In genomic region chr9:122642226-122642625, GRCh38 we compare ENCODE assay signal across 16 cellular contexts. TPM values are rescaled to one million over a fixed set of nuclear protein-coding genes. Genes with fewer than 3 reads are reported as not detected.
DNase-seq lines count a peak whose midpoint lies in the region; ATAC-seq and TF ChIP-seq lines count a peak whose summit lies in the region.
"Had no signal": no experiment of that assay in that cellular context is flagged by ENCODE, and none has a peak within 500 bp of the region (broad histone marks: within the 10 kb centered on the region; RNA-seq: fewer than 3 reads in every experiment).

No MANE protein-coding gene starts in this region.

- H3K9me3 ChIP-seq in vagina, result no peaks in the 10 kb centered on the region

- H3K27me3 Mint-ChIP-seq in stimulated activated naive B cell treated with anti-CD40 and anti-IgM and Interleukin-4, amounts not matched to agents 10 μg/mL and 1 μg/mL and 100 μg/mL, for 72 hours, result peaks cover 24 to 45% of the 10 kb centered on the region in 2 donors

- H3K27me3 ChIP-seq in vagina, result no peaks in the 10 kb centered on the region
- H3K27me3 ChIP-seq: right atrium auricular region had no signal

- H3K9me3 Mint-ChIP-seq in stimulated activated naive B cell treated with anti-CD40 and anti-IgM and Interleukin-4, amounts not matched to agents 10 μg/mL and 1 μg/mL and 100 μg/mL, for 72 hours, result peaks cover 10 to 12% of the 10 kb centered on the region in 2 donors

- H3K36me3 Mint-ChIP-seq in stimulated activated naive B cell treated with anti-CD40 and anti-IgM and Interleukin-4, amounts not matched to agents 10 μg/mL and 1 μg/mL and 100 μg/mL, for 72 hours, result no peaks in the 10 kb centered on the region
- H3K36me3 Mint-ChIP-seq: CD14-positive monocyte had no signal

- peak; percentile 8 for DNase-seq in ELF-1 (ENCODE audit: low read depth, low spot score)
- DNase-seq in NB4 (ENCODE audit: low read depth), result peak; percentile 25
- DNase-seq in fibroblast of pulmonary artery (ENCODE audit: low read depth), result peak; percentile 10
- no peak for DNase-seq in vagina (ENCODE audit: extremely low spot score in 2 of 2)
- DNase-seq in stimulated activated naive B cell treated with anti-CD40 and anti-IgM and Interleukin-4, amounts not matched to agents 10 μg/mL and 1 μg/mL and 100 μg/mL, for 72 hours, result no peak
- DNase-seq: amygdala; foreskin melanocyte; naive thymus-derived CD4-positive, alpha-beta T cell; NCI-H1417 treated with DMSO at 0.1 percent for 48 hours; SHP77 treated with DMSO at 0.1 percent for 48 hours had no signal

- no peaks in the 10 kb centered on the region for H3K4me1 ChIP-seq in vagina
- H3K4me1 ChIP-seq: right atrium auricular region had no signal

- H3K36me3 ChIP-seq in vagina, result no peaks in the 10 kb centered on the region
- H3K36me3 ChIP-seq: right atrium auricular region had no signal

- no peak overlapping the region for H3K27ac ChIP-seq in vagina
- H3K27ac ChIP-seq: HL-60, right atrium auricular region, VCaP had no signal

- H3K4me1 Mint-ChIP-seq in stimulated activated naive B cell treated with anti-CD40 and anti-IgM and Interleukin-4, amounts not matched to agents 10 μg/mL and 1 μg/mL and 100 μg/mL, for 72 hours, result no peaks in the 10 kb centered on the region
- H3K4me1 Mint-ChIP-seq: CD14-positive monocyte; naive thymus-derived CD4-positive, alpha-beta T cell had no signal

- no peak overlapping the region for H3K4me3 Mint-ChIP-seq in stimulated activated naive B cell treated with anti-CD40 and anti-IgM and Interleukin-4, amounts not matched to agents 10 μg/mL and 1 μg/mL and 100 μg/mL, for 72 hours
- H3K4me3 Mint-ChIP-seq: CD14-positive monocyte; naive thymus-derived CD4-positive, alpha-beta T cell had no signal

- ATAC-seq in stimulated activated naive B cell treated with anti-CD40 and anti-IgM and Interleukin-4, amounts not matched to agents 10 μg/mL and 1 μg/mL and 100 μg/mL, for 72 hours (replicated peaks), result no peak
- ATAC-seq in GM19023 (IDR thresholded peaks at IDR 0.05; ENCODE audit: unreplicated experiment), result no peak
- ATAC-seq: naive thymus-derived CD4-positive, alpha-beta T cell had no signal

- H3K27ac Mint-ChIP-seq in stimulated activated naive B cell treated with anti-CD40 and anti-IgM and Interleukin-4, amounts not matched to agents 10 μg/mL and 1 μg/mL and 100 μg/mL, for 72 hours, result no peak overlapping the region
- H3K27ac Mint-ChIP-seq: CD14-positive monocyte; naive thymus-derived CD4-positive, alpha-beta T cell had no signal

- TF ChIP-seq POLR2A in NB4 (IDR thresholded peaks at IDR 0.05; ENCODE audit: extremely low read depth, insufficient read length) (no peak), vagina (IDR thresholded peaks at IDR 0.05) (no peak)

- no peak overlapping the region for H3K4me3 ChIP-seq in NB4 (ENCODE audit: low read depth, low read length)
- no peak overlapping the region for H3K4me3 ChIP-seq in fibroblast of pulmonary artery (replicated peaks; ENCODE audit: low read depth, low read length)
- no peak overlapping the region for H3K4me3 ChIP-seq in vagina
- H3K4me3 ChIP-seq: right atrium auricular region had no signal

- no peak for TF ChIP-seq CTCF in NB4 (IDR thresholded peaks at IDR 0.05; ENCODE audit: low read depth, low read length)
- TF ChIP-seq CTCF in fibroblast of pulmonary artery (IDR thresholded peaks at IDR 0.05; ENCODE audit: low read length, missing control alignments), result no peak
- no peak for TF ChIP-seq CTCF in vagina (IDR thresholded peaks at IDR 0.05)

- intact Hi-C loops in vagina (cut with DNase I), result no loop called here

RNA-seq across cellular contexts. Expression of gene OR1B1, which starts 15.2 kb away (rescaled TPM):
- total RNA-seq in vagina, result not detected
- total RNA-seq: kidney epithelial cell, right atrium auricular region had no signal

RNA-seq across cellular contexts. Expression of gene OR1L1, which starts 19.3 kb away (rescaled TPM):
- not detected for total RNA-seq in vagina
- total RNA-seq: kidney epithelial cell; naive thymus-derived CD4-positive, alpha-beta T cell; right atrium auricular region had no signal

RNA-seq across cellular contexts. Expression of gene OR1Q1, which starts 27.7 kb away (rescaled TPM):
- not detected for total RNA-seq in vagina
- total RNA-seq: kidney epithelial cell, right atrium auricular region had no signal

RNA-seq across cellular contexts. Expression of gene OR1L3, which starts 32.7 kb away (rescaled TPM):
- not detected for total RNA-seq in vagina
- total RNA-seq: kidney epithelial cell; naive thymus-derived CD4-positive, alpha-beta T cell; right atrium auricular region had no signal

RNA-seq across cellular contexts. Expression of gene OR1L8, which starts 59.0 kb away (rescaled TPM):
- 0.74 TPM for total RNA-seq in vagina

Comparison
In these comparisons a context has a peak if more than half of its experiments do, and no peak if none do; other contexts are left out.
1. DNase-seq: peak in ELF-1 (single experiment), NB4 (single experiment) and fibroblast of pulmonary artery (single experiment); none in vagina (0 of 2) and stimulated activated naive B cell treated with anti-CD40 and anti-IgM and Interleukin-4, amounts not matched to agents 10 μg/mL and 1 μg/mL and 100 μg/mL, for 72 hours (single experiment).